18 cellular contexts compared by ENCODE assay signal in the genomic region with DNA sequence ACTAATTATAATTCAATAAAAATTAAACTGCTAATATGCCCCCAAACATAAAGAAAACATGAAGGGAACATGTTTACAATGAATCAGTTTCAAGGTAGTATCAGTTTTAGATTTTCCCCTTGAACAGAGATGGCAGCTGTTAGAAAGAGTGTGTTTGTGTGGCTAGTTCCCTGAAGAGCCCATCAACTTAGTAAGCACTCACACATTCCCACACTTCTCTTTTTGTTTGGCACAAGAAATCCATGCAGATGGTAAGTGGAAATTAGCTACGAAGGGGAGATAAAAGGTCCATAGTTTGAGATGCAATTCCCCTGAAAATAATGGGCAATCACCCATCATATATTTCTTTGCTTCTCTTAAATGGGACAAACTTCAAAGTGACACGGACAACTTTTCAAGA.
"Had no signal": no experiment of that assay in that cellular context is flagged by ENCODE, and none has a peak within 500 bp of the region (broad histone marks: within the 10 kb centered on the region; RNA-seq: fewer than 3 reads in every experiment).

No MANE protein-coding gene starts in this region.

- H3K4me1 ChIP-seq: esophagus squamous epithelium, tibial artery had no signal

- H3K36me3 ChIP-seq: esophagus squamous epithelium, tibial artery had no signal

- H3K27me3 Mint-ChIP-seq: activated CD4-positive, alpha-beta T cell treated with anti-CD3 and anti-CD28 coated beads, Interleukin-2, amount 10 ng/mL, durations not matched to agents 7 days and 5 days; dendritic cell treated with granulocyte-macrophage colony-stimulating factor and Interleukin-4, amounts not matched to agents 40 ng/mL and 50 ng/mL, for 4 days had no signal

- ATAC-seq: activated CD4-positive, CD25-positive, alpha-beta regulatory T cell treated with anti-CD3 and anti-CD28 coated beads, Interleukin-2, amount 50 U/mL, for 24 hours; activated CD8-positive, alpha-beta T cell treated with anti-CD3 and anti-CD28 coated beads, Interleukin-2, amount 10 ng/mL, durations not matched to agents 7 days and 5 days; natural killer cell; stimulated activated naive CD8-positive, alpha-beta T cell treated with anti-CD3 and anti-CD28 coated beads, Interleukin-15, Interleukin-2, amounts not matched to agents 100 U/mL and 50 U/mL, for 24 hours; T-helper 17 cell had no signal

- H3K27ac Mint-ChIP-seq: activated CD4-positive, alpha-beta T cell treated with anti-CD3 and anti-CD28 coated beads, Interleukin-2, amount 10 ng/mL, durations not matched to agents 7 days and 5 days; activated CD8-positive, alpha-beta T cell treated with anti-CD3 and anti-CD28 coated beads, Interleukin-2, amount 10 ng/mL, durations not matched to agents 7 days and 5 days; activated naive CD4-positive, alpha-beta T cell treated with anti-CD3 and anti-CD28 coated beads, Interleukin-2, amount 10 ng/mL, durations not matched to agents 7 days and 5 days; dendritic cell treated with granulocyte-macrophage colony-stimulating factor and Interleukin-4, amounts not matched to agents 40 ng/mL and 50 ng/mL, for 4 days; immature natural killer cell; natural killer cell; progenitor cell of endocrine pancreas had no signal

- DNase-seq: activated CD4-positive, alpha-beta T cell treated with anti-CD3 and anti-CD28 coated beads, Interleukin-2, amount 10 ng/mL, durations not matched to agents 7 days and 5 days; activated CD8-positive, alpha-beta T cell treated with anti-CD3 and anti-CD28 coated beads, Interleukin-2, amount 10 ng/mL, durations not matched to agents 7 days and 5 days; activated effector memory CD4-positive, alpha-beta T cell treated with Interleukin-2 at 50 U/mL for 16 hours; activated naive CD4-positive, alpha-beta T cell treated with anti-CD3 and anti-CD28 coated beads, Interleukin-2, amount 10 ng/mL, durations not matched to agents 7 days and 5 days; activated T-cell treated with anti-CD3 and anti-CD28 coated beads, Interleukin-2, amount 50 U/mL, for 48 hours; aorta; effector CD8-positive, alpha-beta T cell; esophagus squamous epithelium; immature natural killer cell; kidney glomerular epithelial cell; natural killer cell; stimulated activated naive CD8-positive, alpha-beta T cell treated with anti-CD3 and anti-CD28 coated beads, Interleukin-15, Interleukin-2, amounts not matched to agents 100 U/mL and 50 U/mL, for 24 hours; substantia nigra; T-helper 17 cell; tibial artery had no signal

- H3K27ac ChIP-seq: esophagus squamous epithelium, tibial artery had no signal

- H3K27me3 ChIP-seq: esophagus squamous epithelium, tibial artery had no signal

- H3K36me3 Mint-ChIP-seq: activated naive CD4-positive, alpha-beta T cell treated with anti-CD3 and anti-CD28 coated beads, Interleukin-2, amount 10 ng/mL, durations not matched to agents 7 days and 5 days; immature natural killer cell; natural killer cell had no signal

- H3K4me3 ChIP-seq: esophagus squamous epithelium, tibial artery had no signal

- H3K9me3 ChIP-seq: esophagus squamous epithelium, tibial artery had no signal

- H3K9me3 Mint-ChIP-seq: activated CD4-positive, alpha-beta T cell treated with anti-CD3 and anti-CD28 coated beads, Interleukin-2, amount 10 ng/mL, durations not matched to agents 7 days and 5 days; activated naive CD4-positive, alpha-beta T cell treated with anti-CD3 and anti-CD28 coated beads, Interleukin-2, amount 10 ng/mL, durations not matched to agents 7 days and 5 days; dendritic cell treated with granulocyte-macrophage colony-stimulating factor and Interleukin-4, amounts not matched to agents 40 ng/mL and 50 ng/mL, for 4 days; immature natural killer cell; natural killer cell had no signal

- H3K4me3 Mint-ChIP-seq: activated CD4-positive, alpha-beta T cell treated with anti-CD3 and anti-CD28 coated beads, Interleukin-2, amount 10 ng/mL, durations not matched to agents 7 days and 5 days; activated CD8-positive, alpha-beta T cell treated with anti-CD3 and anti-CD28 coated beads, Interleukin-2, amount 10 ng/mL, durations not matched to agents 7 days and 5 days; activated naive CD4-positive, alpha-beta T cell treated with anti-CD3 and anti-CD28 coated beads, Interleukin-2, amount 10 ng/mL, durations not matched to agents 7 days and 5 days; dendritic cell treated with granulocyte-macrophage colony-stimulating factor and Interleukin-4, amounts not matched to agents 40 ng/mL and 50 ng/mL, for 4 days; immature natural killer cell; natural killer cell; T-helper 17 cell had no signal

- H3K4me1 Mint-ChIP-seq: activated CD4-positive, alpha-beta T cell treated with anti-CD3 and anti-CD28 coated beads, Interleukin-2, amount 10 ng/mL, durations not matched to agents 7 days and 5 days; activated naive CD4-positive, alpha-beta T cell treated with anti-CD3 and anti-CD28 coated beads, Interleukin-2, amount 10 ng/mL, durations not matched to agents 7 days and 5 days; immature natural killer cell; natural killer cell; T-helper 17 cell had no signal
